11 cellular contexts compared by ENCODE assay signal in the genomic region with DNA sequence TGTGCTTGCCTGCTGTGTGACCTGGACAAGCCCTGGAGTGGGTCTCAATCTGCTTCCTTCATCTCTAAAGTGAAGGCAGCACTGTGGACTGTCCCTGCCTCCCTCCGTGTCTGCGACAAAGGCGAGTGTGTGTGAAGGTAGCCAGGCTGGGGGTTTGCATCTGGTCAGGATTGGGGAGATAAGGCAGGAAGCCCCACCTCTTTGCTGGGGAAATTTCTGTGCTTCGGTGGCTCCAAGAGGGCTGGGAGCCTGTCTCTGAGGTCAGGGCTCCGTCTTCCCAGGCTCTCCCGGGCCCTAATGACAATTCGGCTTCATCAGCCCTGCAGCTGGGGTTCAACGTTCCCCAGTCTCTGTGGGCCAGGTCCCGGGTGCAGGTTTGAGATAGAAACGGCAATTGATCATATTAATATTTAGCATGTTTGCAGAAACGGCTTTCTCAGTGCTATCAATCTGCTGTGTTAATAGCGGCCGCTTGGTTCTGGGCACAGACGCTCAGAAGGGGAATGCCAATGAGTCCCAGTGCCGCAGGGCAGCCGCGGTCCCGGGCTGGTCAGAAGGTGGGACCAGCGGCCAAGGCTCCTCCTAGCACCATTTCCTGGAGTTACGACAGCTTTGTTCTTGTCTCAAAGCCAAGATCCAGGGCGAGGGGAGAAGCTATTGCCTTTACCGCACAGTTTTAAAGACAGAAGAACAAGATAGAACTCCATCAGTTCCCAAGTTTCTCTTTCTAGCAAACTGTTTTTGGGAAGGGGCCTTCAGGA.
DNase-seq lines count a peak whose midpoint lies in the region; ATAC-seq and TF ChIP-seq lines count a peak whose summit lies in the region.
"Had no signal": no experiment of that assay in that cellular context is flagged by ENCODE, and none has a peak within 500 bp of the region (broad histone marks: within the 10 kb centered on the region; RNA-seq: fewer than 3 reads in every experiment).

No MANE protein-coding gene starts in this region.

- H3K27ac ChIP-seq in breast epithelium (peak overlapping the region in 1 of 2 donors; percentile 28), muscle layer of duodenum (ENCODE audit: low read length) (peak overlapping the region; percentile 23), uterus (peak overlapping the region; percentile 23 to 45), brain microvascular endothelial cell (no peak overlapping the region)
- H3K27ac ChIP-seq: A549 had no signal

- H3K36me3 ChIP-seq in breast epithelium (no peaks in the 10 kb centered on the region), muscle layer of duodenum (ENCODE audit: control insufficient read depth in 1 of 2, insufficient read depth in 2 of 2, low read length in 2 of 2) (no peaks in the 10 kb centered on the region), uterus (no peaks in the 10 kb centered on the region), brain microvascular endothelial cell (replicated peaks) (no peaks in the 10 kb centered on the region)

- no peak for ATAC-seq in HG02938 (IDR thresholded peaks at IDR 0.05; ENCODE audit: unreplicated experiment)

- H3K4me1 Mint-ChIP-seq in MCF 10A (ENCODE audit: insufficient read depth, unreplicated experiment) = no peaks in the 10 kb centered on the region

- no peak overlapping the region for H3K4me3 Mint-ChIP-seq in MCF 10A (ENCODE audit: unreplicated experiment)
- H3K4me3 Mint-ChIP-seq: type B pancreatic cell had no signal

- H3K9me3 ChIP-seq in breast epithelium (no peaks in the 10 kb centered on the region), muscle layer of duodenum (ENCODE audit: control insufficient read depth in 1 of 2, low read length in 2 of 2) (no peaks in the 10 kb centered on the region), uterus (no peaks in the 10 kb centered on the region)
- H3K9me3 ChIP-seq: A549 had no signal

- H3K4me3 ChIP-seq in breast epithelium = peak overlapping the region in 2 of 3 donors; percentile 12 to 36
- no peak overlapping the region for H3K4me3 ChIP-seq in fibroblast of pulmonary artery (replicated peaks; ENCODE audit: low read depth, low read length)
- peak overlapping the region in 1 of 2 donors; percentile 26 for H3K4me3 ChIP-seq in muscle layer of duodenum (ENCODE audit: low read depth in 1 of 2, low read length in 2 of 2)
- H3K4me3 ChIP-seq in uterus = no peak overlapping the region
- no peak overlapping the region for H3K4me3 ChIP-seq in brain microvascular endothelial cell (ENCODE audit: low read depth, low read length)
- H3K4me3 ChIP-seq: A549 had no signal

- H3K4me1 ChIP-seq in breast epithelium = peaks cover 5 to 21% of the 10 kb centered on the region in 2 donors
- H3K4me1 ChIP-seq in muscle layer of duodenum (ENCODE audit: control insufficient read depth in 1 of 2, insufficient read depth in 2 of 2, low read length in 2 of 2) = peaks cover 25 to 34% of the 10 kb centered on the region in 2 donors
- peaks cover 0 to 14% of the 10 kb centered on the region in 2 donors for H3K4me1 ChIP-seq in uterus
- H3K4me1 ChIP-seq: A549 had no signal

- in situ Hi-C loops in brain microvascular endothelial cell (cut with HindIII; ENCODE audit: low pct_ligation_motif_present, low sequenced_read_pairs) = no loop called here

- TF ChIP-seq POLR2A in breast epithelium (IDR thresholded peaks at IDR 0.05) = no peak
- no peak for TF ChIP-seq POLR2A in uterus (IDR thresholded peaks at IDR 0.05)

- H3K27me3 Mint-ChIP-seq in MCF 10A (ENCODE audit: insufficient read depth, unreplicated experiment) = no peaks in the 10 kb centered on the region

- DNase-seq in breast epithelium (ENCODE audit: low spot score in 2 of 2) (peak; percentile 81 to 91), MCF 10A (ENCODE audit: unreplicated experiment) (no peak), fibroblast of pulmonary artery (ENCODE audit: low read depth) (peak; percentile 53), uterus (peak; percentile 56), brain microvascular endothelial cell (no peak)
- no peak for DNase-seq in stimulated activated CD4-positive, alpha-beta T cell treated with anti-CD3 and anti-CD28 coated beads, Interleukin-2, amount 100 ng/mL, for 48 hours
- DNase-seq: NCI-H1436 had no signal

- peaks cover 11% of the 10 kb centered on the region for H3K9me3 Mint-ChIP-seq in MCF 10A (ENCODE audit: unreplicated experiment)
- H3K9me3 Mint-ChIP-seq: type B pancreatic cell had no signal

- CTCF ChIA-PET in MCF 10A (lab: Yijun Ruan, JAX) = interaction anchor here (0.6 kb wide), 1 partner anchor 8 kb away, joined by 3 read pairs; no protein-coding TSS in a partner anchor

- intact Hi-C loops in breast epithelium (cut with DNase I; ENCODE audit: low total_unique reads) = no loop called here
- intact Hi-C loops in MCF 10A (cut with micrococcal nuclease) = no loop called here
- intact Hi-C loops in uterus (cut with DNase I; ENCODE audit: low total_unique reads) = no loop called here

- peaks cover 4% of the 10 kb centered on the region for H3K36me3 Mint-ChIP-seq in MCF 10A (ENCODE audit: insufficient read depth, unreplicated experiment)
- H3K36me3 Mint-ChIP-seq: type B pancreatic cell had no signal

- peak in 1 of 3 donors; percentile 27 for TF ChIP-seq CTCF in breast epithelium (IDR thresholded peaks at IDR 0.05)
- no peak for TF ChIP-seq CTCF in MCF 10A (IDR thresholded peaks at IDR 0.05; ENCODE audit: unreplicated experiment)
- no peak for TF ChIP-seq CTCF in fibroblast of pulmonary artery (IDR thresholded peaks at IDR 0.05; ENCODE audit: low read length, missing control alignments)
- TF ChIP-seq CTCF in uterus (IDR thresholded peaks at IDR 0.05) = peak in 1 of 4 experiments; percentile 5
- TF ChIP-seq CTCF in brain microvascular endothelial cell (IDR thresholded peaks at IDR 0.05; ENCODE audit: low read depth, low read length, missing control alignments) = no peak

- H3K27me3 ChIP-seq in breast epithelium = no peaks in the 10 kb centered on the region
- no peaks in the 10 kb centered on the region for H3K27me3 ChIP-seq in muscle layer of duodenum (ENCODE audit: low read depth, low read length)
- H3K27me3 ChIP-seq in uterus = no peaks in the 10 kb centered on the region
- no peaks in the 10 kb centered on the region for H3K27me3 ChIP-seq in brain microvascular endothelial cell (replicated peaks)

- POLR2A ChIA-PET in MCF 10A (lab: Yijun Ruan, JAX) = no interaction called here

- BruUV-seq in MCF 10A (replicated peaks; lab: Mats Ljungman, UMichigan) = no TSS peak

- no peak overlapping the region for H3K27ac Mint-ChIP-seq in MCF 10A (ENCODE audit: low read depth, unreplicated experiment)
- H3K27ac Mint-ChIP-seq: type B pancreatic cell had no signal

Comparison
In these comparisons a context has a peak if more than half of its experiments do, and no peak if none do; other contexts are left out.
1. DNase-seq: peak in breast epithelium (2 of 2), fibroblast of pulmonary artery (single experiment) and uterus (2 of 2); none in MCF 10A (single experiment), stimulated activated CD4-positive, alpha-beta T cell treated with anti-CD3 and anti-CD28 coated beads, Interleukin-2, amount 100 ng/mL, for 48 hours (0 of 2) and brain microvascular endothelial cell (single experiment).
2. H3K4me3 ChIP-seq: peak in breast epithelium (2 of 3); none in fibroblast of pulmonary artery (single experiment), uterus (0 of 2) and brain microvascular endothelial cell (single experiment).